14 cellular contexts compared by ENCODE assay signal in the genomic region with DNA sequence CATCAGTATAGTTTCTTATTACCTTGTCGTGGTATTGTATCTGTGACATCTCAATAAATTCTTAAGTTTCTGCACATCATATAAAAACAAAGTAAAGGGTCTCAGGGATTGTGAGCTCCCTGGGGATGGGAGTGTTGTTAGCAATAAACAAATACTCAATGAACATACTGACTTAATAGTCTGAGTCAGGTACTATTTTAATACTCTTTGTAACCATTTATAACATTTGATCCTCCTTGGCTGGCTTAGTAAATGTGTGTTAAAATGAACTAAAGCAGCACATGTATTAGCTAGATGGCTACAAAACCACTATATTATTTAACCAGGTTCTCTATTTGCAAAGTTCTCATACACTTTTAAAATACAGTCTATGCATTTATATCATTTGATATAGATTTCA. TPM values are rescaled to one million over a fixed set of nuclear protein-coding genes. Genes with fewer than 3 reads are reported as not detected.
A peak's percentile ranks its signal among the peaks of the same experiment; 100 is the strongest.
DNase-seq lines count a peak whose midpoint lies in the region; ATAC-seq, FAIRE-seq and TF ChIP-seq lines count a peak whose summit lies in the region.
"Had no signal": no experiment of that assay in that cellular context is flagged by ENCODE, and none has a peak within 500 bp of the region (broad histone marks: within the 10 kb centered on the region; RNA-seq: fewer than 3 reads in every experiment).

No MANE protein-coding gene starts in this region.

- intact Hi-C loops in activated CD4-positive, alpha-beta T cell treated with anti-CD3 and anti-CD28 coated beads for 36 hours (cut with DNase I, micrococcal nuclease): loop anchor here (5.0 kb wide), 3 partner anchors 45 to 790 kb away; a partner anchor contains a TSS
- intact Hi-C loops in K562 (cut with micrococcal nuclease): no loop called here
- intact Hi-C loops in prostate gland (cut with DNase I): no loop called here

- TF ChIP-seq POLR2A in K562 (conservative IDR thresholded peaks at IDR 0.05): no peak
- TF ChIP-seq POLR2A in prostate gland (IDR thresholded peaks at IDR 0.05): no peak

- WGBS in K562 (ENCODE audit: insufficient coverage, low coverage, missing lambda C conversion rate): 12% methylated on average over 1 of the region's 1 CpG
- 41% methylated on average over 1 of the region's 1 CpG for WGBS in prostate gland

- no TSS peak for BruUV-seq in K562 (replicated peaks; lab: Mats Ljungman, UMichigan)

- ATAC-seq in activated CD4-positive, alpha-beta T cell treated with anti-CD3 and anti-CD28 coated beads for 36 hours: no peak
- no peak for ATAC-seq in K562
- ATAC-seq in GM21576 (IDR thresholded peaks at IDR 0.05; ENCODE audit: unreplicated experiment): no peak
- ATAC-seq: body of pancreas had no signal

- H3K79me2 ChIP-seq in K562 (ENCODE audit: control insufficient read depth, insufficient read depth, low read length) (peaks cover 73% of the 10 kb centered on the region), parathyroid adenoma (peaks cover 10% of the 10 kb centered on the region)

- H3K9me3 ChIP-seq in K562 (replicated peaks; ENCODE audit: control insufficient read depth, insufficient read depth, low read depth, low read length) (no peaks in the 10 kb centered on the region), parathyroid adenoma (ENCODE audit: control insufficient read depth, low read length) (no peaks in the 10 kb centered on the region), prostate gland (no peaks in the 10 kb centered on the region)
- H3K9me3 ChIP-seq: body of pancreas had no signal

- H3K4me1 ChIP-seq in K562 (replicated peaks in 1 of 2; ENCODE audit: control insufficient read depth in 2 of 2, insufficient read depth in 2 of 2, low read length in 2 of 2): peaks cover 0 to 11% of the 10 kb centered on the region in 2 experiments; a peak in 2 of 5 replicates
- peaks cover 3% of the 10 kb centered on the region for H3K4me1 ChIP-seq in parathyroid adenoma
- peaks cover 10% of the 10 kb centered on the region for H3K4me1 ChIP-seq in prostate gland (replicated peaks)

- TF ChIP-seq EP300 in K562 (IDR thresholded peaks at IDR 0.05; ENCODE audit: low read length): no peak

- no peaks in the 10 kb centered on the region for H3K27me3 Mint-ChIP-seq in activated CD4-positive, alpha-beta T cell treated with anti-CD3 and anti-CD28 coated beads for 36 hours

- no peaks in the 10 kb centered on the region for H3K9me1 ChIP-seq in K562 (ENCODE audit: control insufficient read depth, insufficient read depth, low read length)

- in situ Hi-C loops in K562 (cut with MboI): no loop called here

- peaks cover 23% of the 10 kb centered on the region for H3K36me3 Mint-ChIP-seq in activated CD4-positive, alpha-beta T cell treated with anti-CD3 and anti-CD28 coated beads for 36 hours (ENCODE audit: low read depth)

- H3K4me3 Mint-ChIP-seq in activated CD4-positive, alpha-beta T cell treated with anti-CD3 and anti-CD28 coated beads for 36 hours: peak overlapping the region; percentile 91

- no peaks in the 10 kb centered on the region for H3K27me3 ChIP-seq in K562 (ENCODE audit: control insufficient read depth in 2 of 2, insufficient read depth in 2 of 2, low read length in 2 of 2)
- no peaks in the 10 kb centered on the region for H3K27me3 ChIP-seq in parathyroid adenoma (ENCODE audit: control insufficient read depth, insufficient read depth, low read length)
- no peaks in the 10 kb centered on the region for H3K27me3 ChIP-seq in prostate gland (replicated peaks; ENCODE audit: insufficient read depth)
- H3K27me3 ChIP-seq: body of pancreas had no signal

- H3K4me2 ChIP-seq in K562 (ENCODE audit: insufficient read depth, low read length): peak overlapping the region; percentile 97
- H3K4me2 ChIP-seq in parathyroid adenoma (ENCODE audit: low read length): no peak overlapping the region

- H3K36me3 ChIP-seq in K562 (ENCODE audit: control insufficient read depth, insufficient read depth, low read length) (peaks cover 46% of the 10 kb centered on the region), parathyroid adenoma (ENCODE audit: control insufficient read depth, insufficient read depth, low read length) (no peaks in the 10 kb centered on the region), prostate gland (no peaks in the 10 kb centered on the region)

- DNase-seq in activated CD4-positive, alpha-beta T cell treated with anti-CD3 and anti-CD28 coated beads for 36 hours: no peak
- no peak for DNase-seq in activated CD4-positive, alpha-beta T cell treated with anti-CD3 and anti-CD28 coated beads for 1 hour
- peak; percentile 7 for DNase-seq in M059J (ENCODE audit: low read depth)
- DNase-seq in K562 (ENCODE audit: extremely low read depth in 1 of 4, low spot score in 3 of 4): no peak
- no peak for DNase-seq in prostate gland (ENCODE audit: low spot score)
- no peak for DNase-seq in NOMO-1 (lab: John Stamatoyannopoulos, UW; ENCODE audit: unreplicated experiment in 2 of 2)
- DNase-seq: body of pancreas; GDM1; NCI-H2029; stimulated activated CD4-positive, alpha-beta T cell treated with anti-CD3 and anti-CD28 coated beads, Interleukin-2, amount 100 ng/mL, for 24 hours; substantia nigra had no signal

- FAIRE-seq in K562 (lab: Jason Lieb, UNC): no peak
- FAIRE-seq: A204.1 had no signal

- TF ChIP-seq CTCF in K562 (IDR thresholded peaks at IDR 0.05 in 2 of 3, conservative IDR thresholded peaks at IDR 0.05 in 1 of 3; ENCODE audit: insufficient read depth in 2 of 3, low read depth in 1 of 3, low read length in 3 of 3): no peak
- TF ChIP-seq CTCF in parathyroid adenoma (IDR thresholded peaks at IDR 0.05): no peak
- TF ChIP-seq CTCF in prostate gland (IDR thresholded peaks at IDR 0.05): no peak

- no peaks in the 10 kb centered on the region for H4K20me1 ChIP-seq in K562 (replicated peaks; ENCODE audit: control insufficient read depth, insufficient read depth, low read length)

- POLR2A ChIA-PET in activated CD4-positive, alpha-beta T cell treated with anti-CD3 and anti-CD28 coated beads for 36 hours (lab: Charles Lee): interaction anchor here (1.0 to 1.8 kb wide), 4 partner anchors 14 to 456 kb away, joined by 3 to 4 read pairs (median 4); no protein-coding TSS in a partner anchor
- POLR2A ChIA-PET in K562 (lab: Yijun Ruan, JAX): interaction anchor here (0.6 to 1.7 kb wide), 7 partner anchors 12 to 954 kb away, joined by 3 to 8 read pairs (median 4); no protein-coding TSS in a partner anchor

- no peak for TF ChIP-seq RAD21 in K562 (CRISPR knock-in tag; conservative IDR thresholded peaks at IDR 0.05 in 1 of 2, IDR thresholded peaks at IDR 0.05 in 1 of 2)

- peak overlapping the region; percentile 95; the same call in 2 of the 3 replicates for H3K27ac ChIP-seq in K562 (ENCODE audit: extremely low read depth, low read depth, low read length)
- H3K27ac ChIP-seq in parathyroid adenoma: peak overlapping the region; percentile 97
- peak overlapping the region in 1 of 2 donors; percentile 95 for H3K27ac ChIP-seq in prostate gland

- H3K9ac ChIP-seq in K562 (ENCODE audit: insufficient read depth in 1 of 2, low read depth in 2 of 2, low read length in 2 of 2): peak overlapping the region in 1 of 2 experiments; percentile 97; a peak in 2 of 4 replicates
- no peak overlapping the region for H3K9ac ChIP-seq in parathyroid adenoma

- H3K4me1 Mint-ChIP-seq in activated CD4-positive, alpha-beta T cell treated with anti-CD3 and anti-CD28 coated beads for 36 hours: peaks cover 52% of the 10 kb centered on the region

- H3K9me3 Mint-ChIP-seq in activated CD4-positive, alpha-beta T cell treated with anti-CD3 and anti-CD28 coated beads for 36 hours (ENCODE audit: low read depth): no peaks in the 10 kb centered on the region

- CTCF ChIA-PET in activated CD4-positive, alpha-beta T cell treated with anti-CD3 and anti-CD28 coated beads for 36 hours (lab: Charles Lee): interaction anchor here (0.6 to 1.6 kb wide), 2 partner anchors 32 to 440 kb away, joined by 3 to 6 read pairs; no protein-coding TSS in a partner anchor
- CTCF ChIA-PET in K562 (lab: Yijun Ruan, JAX; ENCODE audit: low intra/inter-chr PET ratio): no interaction called here

- no peak overlapping the region for H2AFZ ChIP-seq in K562 (ENCODE audit: low read depth, low read length)
- no peak overlapping the region for H2AFZ ChIP-seq in parathyroid adenoma

- no peak overlapping the region for H3K27ac Mint-ChIP-seq in activated CD4-positive, alpha-beta T cell treated with anti-CD3 and anti-CD28 coated beads for 36 hours

- H3K4me3 ChIP-seq in K562: peak overlapping the region; percentile 80
- no peak overlapping the region for H3K4me3 ChIP-seq in parathyroid adenoma (ENCODE audit: low read depth, low read length)
- H3K4me3 ChIP-seq in prostate gland: peak overlapping the region in 1 of 2 donors; percentile 84
- H3K4me3 ChIP-seq: body of pancreas had no signal

TF ChIP-seq in K562, 482 proteins besides CTCF, POLR2A, EP300 and RAD21 (continues in another document):
- TF ChIP-seq, protein P1, sequence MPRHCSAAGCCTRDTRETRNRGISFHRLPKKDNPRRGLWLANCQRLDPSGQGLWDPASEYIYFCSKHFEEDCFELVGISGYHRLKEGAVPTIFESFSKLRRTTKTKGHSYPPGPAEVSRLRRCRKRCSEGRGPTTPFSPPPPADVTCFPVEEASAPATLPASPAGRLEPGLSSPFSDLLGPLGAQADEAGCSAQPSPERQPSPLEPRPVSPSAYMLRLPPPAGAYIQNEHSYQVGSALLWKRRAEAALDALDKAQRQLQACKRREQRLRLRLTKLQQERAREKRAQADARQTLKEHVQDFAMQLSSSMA (CRISPR knock-in tag; IDR thresholded peaks at IDR 0.05): no peak

RNA-seq across cellular contexts. Expression of a gene that starts 1.8 kb away (rescaled TPM):
- total RNA-seq in activated CD4-positive, alpha-beta T cell treated with anti-CD3 and anti-CD28 coated beads for 36 hours: 10 to 100 TPM; 72.8 to 81.6 TPM
- total RNA-seq in M059J (2014; rRNA removed; shearing (Covaris generic)): 17.0 and 27.3 TPM in 2 replicates
- total RNA-seq in K562 (2011; cell fraction: chromatin; rRNA removed; ENCODE audit: low replicate concordance): 69.6 and 202 TPM in 2 replicates
- 35.4 and 55.4 TPM in 2 replicates for total RNA-seq in K562 (2011; cell fraction: nucleolus; rRNA removed)
- total RNA-seq in K562 (2011; cell fraction: nucleoplasm; rRNA removed): 87.3 and 162 TPM in 2 replicates
- total RNA-seq in K562 (2014; rRNA removed) (26.6 and 31.0 TPM in 2 replicates), K562 (2014; rRNA removed; fragmentation: Illumina TruSeq; extraction: Trizol) (58.1 and 67.9 TPM in 2 replicates), K562 (2015; rRNA removed; fragmentation: Illumina TruSeq; extraction: Trizol) (51.4 and 59.4 TPM in 2 replicates), K562 (2021) (63.7 and 69.7 TPM in 2 replicates), prostate gland (10 to 100 TPM; 33.0 to 34.5 TPM)
- polyA plus RNA-seq in K562 (2011; rRNA removed) (78.9 and 87.9 TPM in 2 replicates), K562 (2014; fragmentation: Illumina TruSeq; extraction: Trizol) (58.7 and 62.6 TPM in 2 replicates), K562 (2014; fragmentation: Nextera tagmentation; extraction: Ambion mirVana) (10 to 100 TPM; 21.8 to 31.7 TPM), K562 (2014; rRNA removed) (37.9 and 42.0 TPM in 2 replicates)
- 32.6 and 41.3 TPM in 2 replicates for polyA plus RNA-seq in K562 (2011; cell fraction: cytosol; rRNA removed)
- polyA plus RNA-seq in K562 (2011; cell fraction: nucleus; rRNA removed): 68.8 and 81.9 TPM in 2 replicates
- polyA plus RNA-seq in K562 (2012): 36.8 and 38.4 TPM in 2 replicates
- polyA minus RNA-seq in K562 (2011; rRNA and poly(A)+ RNA removed): 88.3 and 107 TPM in 2 replicates
- polyA minus RNA-seq in K562 (2011; cell fraction: cytosol; rRNA and poly(A)+ RNA removed): 41.0 and 42.8 TPM in 2 replicates
- 73.4 and 123 TPM in 2 replicates for polyA minus RNA-seq in K562 (2011; cell fraction: nucleus; rRNA and poly(A)+ RNA removed)

Comparison
In these comparisons a context has a peak if more than half of its experiments do, and no peak if none do; other contexts are left out.
1. intact Hi-C loops: an anchor here in activated CD4-positive, alpha-beta T cell treated with anti-CD3 and anti-CD28 coated beads for 36 hours (5.0 kb wide); none called in K562 and prostate gland.